ENCODE assay signal across 9 cellular contexts in the genomic region with DNA sequence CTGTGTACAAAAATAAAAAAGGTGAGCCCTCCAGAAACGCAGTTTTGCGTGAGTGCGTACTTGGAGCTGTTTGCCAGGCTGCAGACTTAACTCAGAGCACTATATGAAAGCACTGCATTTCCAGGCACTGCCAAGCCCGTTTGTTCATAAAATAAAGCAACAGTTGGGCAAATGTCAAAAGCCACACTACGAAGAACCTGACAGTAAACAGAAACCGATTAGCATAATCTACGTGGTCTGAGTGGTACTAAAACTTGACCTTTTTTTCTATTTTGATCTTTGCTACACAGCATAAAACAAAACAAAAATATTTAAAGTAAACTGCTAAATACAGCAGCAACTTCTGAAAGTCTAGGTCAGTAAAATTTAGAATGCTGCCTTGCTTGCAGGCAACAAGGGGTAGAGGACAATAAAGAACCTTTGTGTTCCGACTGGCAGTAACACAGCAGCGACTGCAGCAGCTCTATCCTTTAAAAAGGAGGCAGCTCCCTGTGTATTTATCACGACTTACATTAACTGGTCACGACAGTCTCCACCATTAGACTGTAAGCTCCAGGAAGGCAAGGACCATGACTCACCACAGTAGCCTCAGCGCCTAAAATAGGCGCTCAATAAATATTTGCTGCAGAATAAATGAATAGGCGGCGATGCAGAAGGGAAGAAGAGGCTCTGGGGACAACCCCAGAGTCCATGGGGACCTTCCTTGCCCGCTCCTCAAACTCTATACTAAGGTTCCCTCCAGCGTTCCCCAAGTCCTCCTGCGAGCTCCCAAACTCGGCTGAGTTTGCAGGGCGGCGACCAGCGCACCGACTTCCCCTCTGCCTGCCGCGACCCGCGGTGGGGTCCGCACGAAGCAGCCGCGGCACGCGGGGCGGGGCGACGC. TPM values are rescaled to one million over a fixed set of nuclear protein-coding genes. Genes with fewer than 3 reads are reported as not detected.
A peak's percentile ranks its signal among the peaks of the same experiment; 100 is the strongest.
DNase-seq lines count a peak whose midpoint lies in the region; ATAC-seq and TF ChIP-seq lines count a peak whose summit lies in the region.
"Had no signal": no experiment of that assay in that cellular context is flagged by ENCODE, and none has a peak within 500 bp of the region (broad histone marks: within the 10 kb centered on the region; RNA-seq: fewer than 3 reads in every experiment).

No MANE protein-coding gene starts in this region.

- CTCF ChIA-PET in activated B cell treated with CpG ODN at 0.5 μM for 24 hours (lab: Charles Lee) = interaction anchor here (0.8 kb wide), 1 partner anchor 165 kb away, joined by 5 read pairs; no protein-coding TSS in a partner anchor

- no peaks in the 10 kb centered on the region for H3K9me3 Mint-ChIP-seq in activated B cell treated with CpG ODN at 0.5 μM for 24 hours

- H3K27ac Mint-ChIP-seq in activated B cell treated with CpG ODN at 0.5 μM for 24 hours = peak overlapping the region; percentile 97

- peaks cover 28% of the 10 kb centered on the region for H3K36me3 Mint-ChIP-seq in activated B cell treated with CpG ODN at 0.5 μM for 24 hours (ENCODE audit: low read depth)

- TF ChIP-seq CTCF in activated B cell treated with CpG ODN at 0.5 μM for 24 hours (IDR thresholded peaks at IDR 0.05) (no peak), fibroblast of villous mesenchyme (IDR thresholded peaks at IDR 0.05; ENCODE audit: insufficient read depth, low read depth, low read length) (no peak)

- peak overlapping the region; percentile 95 for H3K4me3 Mint-ChIP-seq in activated B cell treated with CpG ODN at 0.5 μM for 24 hours

- intact Hi-C loops in activated B cell treated with CpG ODN at 0.5 μM for 24 hours (cut with micrococcal nuclease) = loop anchor here (1.0 to 5.0 kb wide), 7 partner anchors 16 to 737 kb away; partner anchors contain the start of genes KCTD1 and ZNF521

- no peaks in the 10 kb centered on the region for H3K27me3 Mint-ChIP-seq in activated B cell treated with CpG ODN at 0.5 μM for 24 hours

- POLR2A ChIA-PET in activated B cell treated with CpG ODN at 0.5 μM for 24 hours (lab: Charles Lee) = interaction anchor here (0.6 to 2.6 kb wide), 4 partner anchors 51 to 137 kb away, joined by 4 to 18 read pairs (median 8); partner anchors contain the start of gene TAF4B

- ATAC-seq in GM21825 (IDR thresholded peaks at IDR 0.05; ENCODE audit: unreplicated experiment) (peak; percentile 16), activated B cell treated with CpG ODN at 0.5 μM for 24 hours (ENCODE audit: low read depth) (no peak), HG02938 (IDR thresholded peaks at IDR 0.05; ENCODE audit: unreplicated experiment) (no peak)

- H3K4me3 ChIP-seq in GM08714 (ENCODE audit: low read length) (peak overlapping the region; percentile 81), fibroblast of villous mesenchyme (ENCODE audit: low read depth, low read length) (peak overlapping the region; percentile 91)

- DNase-seq in M059J (ENCODE audit: low read depth) (peak; percentile 48), activated B cell treated with CpG ODN at 0.5 μM for 24 hours (peak; percentile 16), fibroblast of villous mesenchyme (ENCODE audit: low read depth) (peak; percentile 52), occipital lobe (lab: John Stamatoyannopoulos, UW) (peak; percentile 6)
- DNase-seq in stimulated activated CD4-positive, alpha-beta T cell treated with anti-CD3 and anti-CD28 coated beads, Interleukin-1b, Interleukin-23, amount 100 ng/mL, for 48 hours = no peak

- peaks cover 50% of the 10 kb centered on the region for H3K4me1 Mint-ChIP-seq in activated B cell treated with CpG ODN at 0.5 μM for 24 hours

RNA-seq across cellular contexts. Expression of gene SS18, which starts 0.9 kb away (rescaled TPM):
- 148 and 151 TPM in 2 replicates for total RNA-seq in M059J (2014; rRNA removed; shearing (Covaris generic))
- total RNA-seq in activated B cell treated with CpG ODN at 0.5 μM for 24 hours = 86.4 and 99.7 TPM in 2 replicates
- total RNA-seq in fibroblast of villous mesenchyme = 109 and 139 TPM in 2 replicates
- total RNA-seq in occipital lobe = 68.0 TPM

RNA-seq across cellular contexts. Expression of gene PSMA8, which starts 44.2 kb away (rescaled TPM):
- 0.15 TPM in 1 of 2 replicates, not detected in the other for total RNA-seq in M059J (2014; rRNA removed; shearing (Covaris generic))
- total RNA-seq in activated B cell treated with CpG ODN at 0.5 μM for 24 hours (0.89 and 0.93 TPM in 2 replicates), fibroblast of villous mesenchyme (not detected in 2 replicates), occipital lobe (not detected)
- total RNA-seq: glomerular endothelial cell had no signal
